In the genomic region with DNA sequence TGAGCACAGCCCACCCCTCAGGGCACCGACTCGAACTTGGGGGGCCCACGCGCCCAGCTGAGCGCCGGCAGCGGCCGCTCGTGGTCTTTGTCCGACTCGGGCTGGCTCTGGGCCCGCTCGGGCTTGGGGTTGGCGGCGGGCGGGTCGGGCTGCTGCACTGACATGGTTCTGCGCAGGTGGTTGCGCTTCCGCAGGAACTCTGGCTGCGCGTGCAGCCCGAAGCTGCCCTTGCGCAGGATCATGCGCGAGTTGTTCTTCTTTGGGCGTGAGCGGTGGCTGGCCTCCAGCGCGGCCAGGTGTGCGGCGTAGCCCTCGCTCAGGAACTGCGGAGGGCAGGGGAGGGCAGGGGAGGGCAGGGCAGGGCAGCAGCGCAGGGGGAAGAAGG, we compare ENCODE assay signal across 8 cellular contexts. TPM values are rescaled to one million over a fixed set of nuclear protein-coding genes. Genes with fewer than 3 reads are reported as not detected.
DNase-seq lines count a peak whose midpoint lies in the region; ATAC-seq lines count a peak whose summit lies in the region.

No MANE protein-coding gene starts in this region.

- intact Hi-C loops in left cardiac atrium (cut with DNase I), result no loop called here

- peak; percentile 40 for ATAC-seq in HG03108 (IDR thresholded peaks at IDR 0.05; ENCODE audit: unreplicated experiment)
- ATAC-seq in left cardiac atrium, result peak; percentile 41 to 51
- no peak for ATAC-seq in GM21723 (IDR thresholded peaks at IDR 0.05; ENCODE audit: unreplicated experiment)

- in situ Hi-C loops in G401 (cut with HindIII; ENCODE audit: low sequenced_read_pairs), result no loop called here

- DNase-seq in activated T-cell treated with anti-CD3 and anti-CD28 coated beads for 24 hours (ENCODE audit: low read depth) (peak; percentile 21), left cardiac atrium (no peak), 8988T (no peak), G401 (ENCODE audit: low spot score) (no peak), globus pallidus (ENCODE audit: low spot score) (no peak)
- peak; percentile 15 for DNase-seq in stimulated activated CD4-positive, alpha-beta T cell treated with anti-CD3 and anti-CD28 coated beads, Interleukin-2, amount 100 ng/mL, for 4 hours (ENCODE audit: low read depth)

RNA-seq across cellular contexts. Expression of a gene that starts 11.1 kb away (rescaled TPM):
- under 1 TPM in 1 of 2 donors, not detected in 1; 0.29 TPM for total RNA-seq in left cardiac atrium
- total RNA-seq in G401 (2014; rRNA removed; shearing (Covaris generic)), result 66.5 and 72.7 TPM in 2 replicates

RNA-seq across cellular contexts. Expression of a gene that starts 20.4 kb away (rescaled TPM):
- not detected for total RNA-seq in left cardiac atrium
- not detected in 2 replicates for total RNA-seq in G401 (2014; rRNA removed; shearing (Covaris generic))

Comparison
In these comparisons a context has a peak if more than half of its experiments do, and no peak if none do; other contexts are left out.
1. DNase-seq: peak in activated T-cell treated with anti-CD3 and anti-CD28 coated beads for 24 hours (single experiment) and stimulated activated CD4-positive, alpha-beta T cell treated with anti-CD3 and anti-CD28 coated beads, Interleukin-2, amount 100 ng/mL, for 4 hours (single experiment); none in left cardiac atrium (single experiment), 8988T (single experiment), G401 (single experiment) and globus pallidus (single experiment).
2. RNA of a gene that starts 11.1 kb away (total RNA-seq): 66.5 to 72.7 TPM in G401; 0.29 TPM in left cardiac atrium; every median in the first group is over 10 times any median in the second.